14 cellular contexts compared by ENCODE assay signal in the genomic region with DNA sequence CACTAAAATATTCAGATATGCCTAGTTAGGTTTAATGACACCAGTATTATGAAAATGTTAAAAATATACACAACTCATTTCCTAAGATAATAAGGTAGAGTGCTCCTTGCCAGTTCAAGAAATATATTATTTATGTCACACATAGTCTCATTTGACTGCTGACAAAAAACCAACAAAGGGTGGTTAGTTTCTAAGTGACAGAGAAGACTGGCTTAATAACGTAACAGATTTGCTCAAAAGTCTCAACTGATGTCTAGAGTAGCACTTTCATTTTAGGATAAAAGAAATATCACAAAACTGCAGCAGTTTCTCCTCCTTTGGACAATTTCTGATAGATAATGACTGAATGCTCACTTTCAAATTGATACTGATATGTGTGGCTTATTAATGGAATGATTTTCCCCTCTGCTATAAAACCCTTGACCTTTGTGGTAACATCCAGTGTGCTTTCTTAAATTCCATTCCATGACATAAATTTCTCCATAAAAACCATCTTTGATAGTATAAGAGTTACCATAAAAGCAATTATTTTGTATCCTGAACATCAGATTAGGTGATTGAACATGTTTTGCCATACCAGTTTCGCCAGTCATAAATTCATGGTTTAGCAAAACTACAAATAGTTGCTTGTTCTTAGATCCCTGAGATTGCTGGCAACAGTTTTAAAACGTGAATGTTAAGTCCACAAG.
A peak's percentile ranks its signal among the peaks of the same experiment; 100 is the strongest.
DNase-seq lines count a peak whose midpoint lies in the region; ATAC-seq and TF ChIP-seq lines count a peak whose summit lies in the region.
"Had no signal": no experiment of that assay in that cellular context is flagged by ENCODE, and none has a peak within 500 bp of the region (broad histone marks: within the 10 kb centered on the region; RNA-seq: fewer than 3 reads in every experiment).

No MANE protein-coding gene starts in this region.

- H3K4me3 ChIP-seq in GM23248: no peak overlapping the region
- no peak overlapping the region for H3K4me3 ChIP-seq in mesenchymal stem cell (ENCODE audit: insufficient read depth in 1 of 2, low read depth in 1 of 2, low read length in 2 of 2)
- H3K4me3 ChIP-seq in thyroid gland (replicated peaks in 1 of 3): no peak overlapping the region
- H3K4me3 ChIP-seq in BE2C (ENCODE audit: low read depth, low read length): no peak overlapping the region
- H3K4me3 ChIP-seq: HAP-1, SJSA1, thoracic aorta had no signal

- no peak overlapping the region for H2BK120ac ChIP-seq in mesenchymal stem cell (ENCODE audit: low read depth, low read length)

- H3K4me2 ChIP-seq in GM23248 (ENCODE audit: unreplicated experiment) (peak overlapping the region; percentile 1), mesenchymal stem cell (ENCODE audit: low read length, poor library complexity, severe bottlenecking) (no peak overlapping the region)

- no peak overlapping the region for H2AK5ac ChIP-seq in mesenchymal stem cell (ENCODE audit: low read length, severe bottlenecking)

- no peak overlapping the region for H2AFZ ChIP-seq in GM23248
- H2AFZ ChIP-seq in mesenchymal stem cell (ENCODE audit: low read depth, low read length): no peak overlapping the region

- H3K9ac ChIP-seq in GM23248 (no peak overlapping the region), mesenchymal stem cell (ENCODE audit: low read length) (peak overlapping the region; percentile 20)

- no peak overlapping the region for H4K91ac ChIP-seq in mesenchymal stem cell (ENCODE audit: low read length)

- no peak for TF ChIP-seq CTCF in thyroid gland (IDR thresholded peaks at IDR 0.05)
- TF ChIP-seq CTCF in BE2C (IDR thresholded peaks at IDR 0.05; ENCODE audit: low read depth, low read length): no peak

- no peak overlapping the region for H4K8ac ChIP-seq in mesenchymal stem cell (ENCODE audit: low read length)

- H3K9me3 ChIP-seq in GM23248 (ENCODE audit: low read depth): no peaks in the 10 kb centered on the region
- no peaks in the 10 kb centered on the region for H3K9me3 ChIP-seq in mesenchymal stem cell (ENCODE audit: control insufficient read depth, low read length)
- no peaks in the 10 kb centered on the region for H3K9me3 ChIP-seq in thyroid gland
- no peaks in the 10 kb centered on the region for H3K9me3 ChIP-seq in BE2C
- H3K9me3 ChIP-seq: HAP-1, SJSA1, thoracic aorta had no signal

- DNase-seq in GM23248 (peak; percentile 32), mesenchymal stem cell (peak; percentile 41), left cardiac atrium (no peak), thyroid gland (no peak), posterior cingulate gyrus (no peak), BE2C (no peak)
- DNase-seq: activated gamma-delta T cell treated with Interleukin-2 at 50 U/mL for 16 hours, GDM1, NCI-H1092 treated with DMSO at 0.1 percent for 48 hours had no signal

- H3K27me3 ChIP-seq in GM23248 (replicated peaks; ENCODE audit: insufficient read depth) (no peaks in the 10 kb centered on the region), mesenchymal stem cell (ENCODE audit: control insufficient read depth in 1 of 2, insufficient read depth in 1 of 2, low read length in 2 of 2) (no peaks in the 10 kb centered on the region), thyroid gland (no peaks in the 10 kb centered on the region), BE2C (no peaks in the 10 kb centered on the region)
- H3K27me3 ChIP-seq: SJSA1 had no signal

- H3K23ac ChIP-seq in mesenchymal stem cell (ENCODE audit: low read length in 2 of 2): no peak overlapping the region

- H3K79me2 ChIP-seq in GM23248 (ENCODE audit: insufficient read depth): peaks cover 99% of the 10 kb centered on the region

- H3K4me1 ChIP-seq in GM23248 (ENCODE audit: insufficient read depth) (peaks cover 10% of the 10 kb centered on the region; the same call in 1 of the 2 replicates), mesenchymal stem cell (ENCODE audit: control insufficient read depth, insufficient read depth, low read depth, low read length) (no peaks in the 10 kb centered on the region), thyroid gland (peaks cover 9 to 13% of the 10 kb centered on the region in 2 donors), BE2C (peaks cover 13% of the 10 kb centered on the region)
- H3K4me1 ChIP-seq: HAP-1, SJSA1 had no signal

- H3K79me1 ChIP-seq in mesenchymal stem cell (replicated peaks; ENCODE audit: low read length, poor library complexity, severe bottlenecking): peaks cover 3% of the 10 kb centered on the region

- no peaks in the 10 kb centered on the region for H3K9me2 ChIP-seq in GM23248 (ENCODE audit: insufficient read depth)

- TF ChIP-seq POLR2A in thyroid gland (IDR thresholded peaks at IDR 0.05): no peak

- H4K20me1 ChIP-seq in GM23248 (ENCODE audit: insufficient read depth): peaks cover 11% of the 10 kb centered on the region; the same call in 1 of the 2 replicates

- no peak overlapping the region for H3K14ac ChIP-seq in mesenchymal stem cell (ENCODE audit: low read length in 2 of 2)

- H3F3A ChIP-seq in GM23248 (ENCODE audit: insufficient read depth): no peaks in the 10 kb centered on the region

- intact Hi-C loops in left cardiac atrium (cut with DNase I) (no loop called here), thyroid gland (cut with DNase I) (no loop called here), posterior cingulate gyrus (cut with DNase I) (no loop called here)

- no peak overlapping the region for H2BK12ac ChIP-seq in mesenchymal stem cell (ENCODE audit: low read length in 2 of 2)

- H3K27ac ChIP-seq in GM23248 (no peak overlapping the region), mesenchymal stem cell (ENCODE audit: low read length, poor library complexity, severe bottlenecking) (no peak overlapping the region), thyroid gland (peak overlapping the region in 1 of 3 donors; percentile 15)
- H3K27ac ChIP-seq: SJSA1, thoracic aorta had no signal

- no peak overlapping the region for H2BK15ac ChIP-seq in mesenchymal stem cell (ENCODE audit: low read depth, poor library complexity, severe bottlenecking)

- no peak overlapping the region for H3K18ac ChIP-seq in mesenchymal stem cell (ENCODE audit: low read depth in 1 of 2, low read length in 2 of 2)

- 53 to 58% methylated on average over 3 of the region's 3 CpGs for WGBS in GM23248 (ENCODE audit: low coverage in 1 of 2, low lambda C conversion rate in 2 of 2, missing lambda C conversion rate in 2 of 2), 2 experiments
- 86% methylated on average over 1 of the region's 3 CpGs for WGBS in mesenchymal stem cell
- 66 to 75% methylated on average over 3 of the region's 3 CpGs for WGBS in thyroid gland, 2 donors

- no peak overlapping the region for H2BK5ac ChIP-seq in mesenchymal stem cell (ENCODE audit: low read depth, low read length, poor library complexity, severe bottlenecking)

- no peak overlapping the region for H3K4ac ChIP-seq in mesenchymal stem cell (ENCODE audit: low read depth in 1 of 2, low read length in 2 of 2)

- ATAC-seq in GM18498 (IDR thresholded peaks at IDR 0.05; ENCODE audit: unreplicated experiment): peak; percentile 55
- peak; percentile 61 for ATAC-seq in SK-N-SH treated with all-trans-retinoic acid at 6 μM for 48 hours
- no peak for ATAC-seq in left cardiac atrium

- no peaks in the 10 kb centered on the region for H3K36me3 ChIP-seq in GM23248 (ENCODE audit: low read depth)
- peaks cover 0 to 4% of the 10 kb centered on the region in 2 experiments for H3K36me3 ChIP-seq in mesenchymal stem cell (ENCODE audit: control insufficient read depth in 1 of 2, insufficient read depth in 2 of 2, low read depth in 1 of 2, low read length in 2 of 2)
- no peaks in the 10 kb centered on the region for H3K36me3 ChIP-seq in thyroid gland
- no peaks in the 10 kb centered on the region for H3K36me3 ChIP-seq in BE2C
- H3K36me3 ChIP-seq: HAP-1, SJSA1, thoracic aorta had no signal

- in situ Hi-C loops in GM23248 (cut with MboI): no loop called here

TF ChIP-seq in SK-N-SH treated with all-trans-retinoic acid at 6 μM for 48 hours, 23 proteins besides CTCF, POLR2A, EP300 and RAD21 (continues in another document):
- TF ChIP-seq ISL1 (CRISPR knock-in tag; IDR thresholded peaks at IDR 0.05) (no peak), ZC3H10 (CRISPR knock-in tag; IDR thresholded peaks at IDR 0.05) (no peak), ZNF70 (CRISPR knock-in tag; IDR thresholded peaks at IDR 0.05) (no peak), CSDC2 (CRISPR knock-in tag; IDR thresholded peaks at IDR 0.05) (no peak), BACH2 (CRISPR knock-in tag; IDR thresholded peaks at IDR 0.05; ENCODE audit: borderline replicate concordance) (no peak), ZFP30 (CRISPR knock-in tag; IDR thresholded peaks at IDR 0.05) (no peak), ZNF565 (CRISPR knock-in tag; conservative IDR thresholded peaks at IDR 0.05; ENCODE audit: low read depth) (no peak), ZNF8 (CRISPR knock-in tag; IDR thresholded peaks at IDR 0.05) (no peak), PPARA (CRISPR knock-in tag; IDR thresholded peaks at IDR 0.05; ENCODE audit: borderline replicate concordance) (no peak), TOX (CRISPR knock-in tag; IDR thresholded peaks at IDR 0.05; ENCODE audit: borderline replicate concordance) (no peak)
- TF ChIP-seq, protein P1, sequence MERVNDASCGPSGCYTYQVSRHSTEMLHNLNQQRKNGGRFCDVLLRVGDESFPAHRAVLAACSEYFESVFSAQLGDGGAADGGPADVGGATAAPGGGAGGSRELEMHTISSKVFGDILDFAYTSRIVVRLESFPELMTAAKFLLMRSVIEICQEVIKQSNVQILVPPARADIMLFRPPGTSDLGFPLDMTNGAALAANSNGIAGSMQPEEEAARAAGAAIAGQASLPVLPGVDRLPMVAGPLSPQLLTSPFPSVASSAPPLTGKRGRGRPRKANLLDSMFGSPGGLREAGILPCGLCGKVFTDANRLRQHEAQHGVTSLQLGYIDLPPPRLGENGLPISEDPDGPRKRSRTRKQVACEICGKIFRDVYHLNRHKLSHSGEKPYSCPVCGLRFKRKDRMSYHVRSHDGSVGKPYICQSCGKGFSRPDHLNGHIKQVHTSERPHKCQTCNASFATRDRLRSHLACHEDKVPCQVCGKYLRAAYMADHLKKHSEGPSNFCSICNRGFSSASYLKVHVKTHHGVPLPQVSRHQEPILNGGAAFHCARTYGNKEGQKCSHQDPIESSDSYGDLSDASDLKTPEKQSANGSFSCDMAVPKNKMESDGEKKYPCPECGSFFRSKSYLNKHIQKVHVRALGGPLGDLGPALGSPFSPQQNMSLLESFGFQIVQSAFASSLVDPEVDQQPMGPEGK (CRISPR knock-in tag; IDR thresholded peaks at IDR 0.05; ENCODE audit: borderline replicate concordance): no peak
- TF ChIP-seq, protein P2, sequence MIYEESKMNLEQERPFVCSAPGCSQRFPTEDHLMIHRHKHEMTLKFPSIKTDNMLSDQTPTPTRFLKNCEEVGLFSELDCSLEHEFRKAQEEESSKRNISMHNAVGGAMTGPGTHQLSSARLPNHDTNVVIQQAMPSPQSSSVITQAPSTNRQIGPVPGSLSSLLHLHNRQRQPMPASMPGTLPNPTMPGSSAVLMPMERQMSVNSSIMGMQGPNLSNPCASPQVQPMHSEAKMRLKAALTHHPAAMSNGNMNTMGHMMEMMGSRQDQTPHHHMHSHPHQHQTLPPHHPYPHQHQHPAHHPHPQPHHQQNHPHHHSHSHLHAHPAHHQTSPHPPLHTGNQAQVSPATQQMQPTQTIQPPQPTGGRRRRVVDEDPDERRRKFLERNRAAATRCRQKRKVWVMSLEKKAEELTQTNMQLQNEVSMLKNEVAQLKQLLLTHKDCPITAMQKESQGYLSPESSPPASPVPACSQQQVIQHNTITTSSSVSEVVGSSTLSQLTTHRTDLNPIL (CRISPR knock-in tag; IDR thresholded peaks at IDR 0.05; ENCODE audit: low read depth): no peak

Comparison
In these comparisons a context has a peak if more than half of its experiments do, and no peak if none do; other contexts are left out.
1. ATAC-seq: peak in GM18498 (single experiment) and SK-N-SH treated with all-trans-retinoic acid at 6 μM for 48 hours (single experiment); none in left cardiac atrium (0 of 2).
2. DNase-seq: peak in GM23248 (single experiment) and mesenchymal stem cell (single experiment); none in left cardiac atrium (single experiment), thyroid gland (0 of 2), posterior cingulate gyrus (0 of 10) and BE2C (single experiment).